In genomic region chr14:71001742-71002141, GRCh38 we compare ENCODE assay signal across 23 cellular contexts.
DNase-seq lines count a peak whose midpoint lies in the region; ATAC-seq, FAIRE-seq and TF ChIP-seq lines count a peak whose summit lies in the region.
"Had no signal": no experiment of that assay in that cellular context is flagged by ENCODE, and none has a peak within 500 bp of the region (broad histone marks: within the 10 kb centered on the region; RNA-seq: fewer than 3 reads in every experiment).

No MANE protein-coding gene starts in this region.

- peak overlapping the region; percentile 26 to 69 for H3K27ac Mint-ChIP-seq in effector memory CD8-positive, alpha-beta T cell
- H3K27ac Mint-ChIP-seq: stimulated activated naive B cell treated with anti-CD40 and anti-IgM and Interleukin-4, amounts not matched to agents 10 μg/mL and 1 μg/mL and 100 μg/mL, for 72 hours had no signal

- no peaks in the 10 kb centered on the region for H3K27me3 ChIP-seq in left ventricle myocardium inferior (ENCODE audit: low read depth)

- peaks cover 22% of the 10 kb centered on the region for H3K36me3 ChIP-seq in left ventricle myocardium inferior
- peaks cover 26% of the 10 kb centered on the region for H3K36me3 ChIP-seq in SK-N-MC (ENCODE audit: insufficient read depth, low read length)
- H3K36me3 ChIP-seq: prostate gland had no signal

- no peaks in the 10 kb centered on the region for H3K9me3 Mint-ChIP-seq in effector memory CD8-positive, alpha-beta T cell
- H3K9me3 Mint-ChIP-seq: CD8-positive, alpha-beta T cell; HFFc6; stimulated activated naive B cell treated with anti-CD40 and anti-IgM and Interleukin-4, amounts not matched to agents 10 μg/mL and 1 μg/mL and 100 μg/mL, for 72 hours had no signal

- no peak for TF ChIP-seq CTCF in left ventricle myocardium inferior (IDR thresholded peaks at IDR 0.05; ENCODE audit: borderline replicate concordance)

- H3K36me3 Mint-ChIP-seq in effector memory CD8-positive, alpha-beta T cell (ENCODE audit: insufficient read depth), result peaks cover 21% of the 10 kb centered on the region

- FAIRE-seq in urothelium cell line (lab: Jason Lieb, UNC), result peak; percentile 74
- FAIRE-seq: endometrium had no signal

- peaks cover 40 to 58% of the 10 kb centered on the region in 2 donors for H3K4me1 Mint-ChIP-seq in effector memory CD8-positive, alpha-beta T cell (ENCODE audit: low read depth in 2 of 2)
- H3K4me1 Mint-ChIP-seq: stimulated activated naive B cell treated with anti-CD40 and anti-IgM and Interleukin-4, amounts not matched to agents 10 μg/mL and 1 μg/mL and 100 μg/mL, for 72 hours had no signal

- DNase-seq in left ventricle myocardium inferior (no peak), left cardiac atrium (no peak), SK-N-MC (ENCODE audit: low read depth, low spot score) (no peak), urothelium cell line (ENCODE audit: low spot score) (no peak), head of caudate nucleus (no peak), NCI-H345 treated with DMSO at 0.1 percent for 48 hours (lab: John Stamatoyannopoulos, UW; ENCODE audit: unreplicated experiment) (no peak)
- DNase-seq in effector memory CD8-positive, alpha-beta T cell, result no peak
- DNase-seq: activated CD4-positive, alpha-beta T cell treated with anti-CD3 and anti-CD28 coated beads for 1 hour; activated CD8-positive, alpha-beta memory T cell treated with anti-CD3 and anti-CD28 coated beads, Interleukin-2, amount 10 ng/mL, durations not matched to agents 7 days and 5 days; activated effector memory CD4-positive, alpha-beta T cell treated with Interleukin-2 at 50 U/mL for 16 hours; amniotic stem cell; CD8-positive, alpha-beta T cell; glutamatergic neuron; HFFc6; NCI-H1694; NCI-H2171 treated with DMSO at 0.1 percent for 48 hours; RPMI8226; stimulated activated naive B cell treated with anti-CD40 and anti-IgM and Interleukin-4, amounts not matched to agents 10 μg/mL and 1 μg/mL and 100 μg/mL, for 72 hours had no signal

- H3K4me3 ChIP-seq in left ventricle myocardium inferior (peak overlapping the region; percentile 20), SK-N-MC (no peak overlapping the region)
- H3K4me3 ChIP-seq: prostate gland, skin epidermis had no signal

- H3K9ac ChIP-seq in SK-N-MC (ENCODE audit: insufficient read length), result no peak overlapping the region
- H3K9ac ChIP-seq: KMS-11 had no signal

- no peaks in the 10 kb centered on the region for H3K27me3 Mint-ChIP-seq in effector memory CD8-positive, alpha-beta T cell
- H3K27me3 Mint-ChIP-seq: activated CD8-positive, alpha-beta memory T cell treated with anti-CD3 and anti-CD28 coated beads, Interleukin-2, amount 10 ng/mL, durations not matched to agents 7 days and 5 days; stimulated activated naive B cell treated with anti-CD40 and anti-IgM and Interleukin-4, amounts not matched to agents 10 μg/mL and 1 μg/mL and 100 μg/mL, for 72 hours had no signal

- H3K4me1 ChIP-seq in left ventricle myocardium inferior, result peaks cover 28% of the 10 kb centered on the region
- H3K4me1 ChIP-seq: prostate gland had no signal

- H3K4me3 Mint-ChIP-seq in effector memory CD8-positive, alpha-beta T cell, result no peak overlapping the region
- H3K4me3 Mint-ChIP-seq: activated CD8-positive, alpha-beta memory T cell treated with anti-CD3 and anti-CD28 coated beads, Interleukin-2, amount 10 ng/mL, durations not matched to agents 7 days and 5 days; CD8-positive, alpha-beta T cell; HFFc6; stimulated activated naive B cell treated with anti-CD40 and anti-IgM and Interleukin-4, amounts not matched to agents 10 μg/mL and 1 μg/mL and 100 μg/mL, for 72 hours had no signal

- ATAC-seq in left cardiac atrium, result no peak
- no peak for ATAC-seq in effector memory CD8-positive, alpha-beta T cell (replicated peaks)
- ATAC-seq: activated CD8-positive, alpha-beta memory T cell treated with anti-CD3 and anti-CD28 coated beads, Interleukin-2, amount 10 ng/mL, durations not matched to agents 7 days and 5 days; CD8-positive, alpha-beta T cell; left lobe of liver; stimulated activated naive B cell treated with anti-CD40 and anti-IgM and Interleukin-4, amounts not matched to agents 10 μg/mL and 1 μg/mL and 100 μg/mL, for 72 hours had no signal

- intact Hi-C loops in left ventricle myocardium inferior (cut with micrococcal nuclease) (no loop called here), left cardiac atrium (cut with DNase I) (no loop called here), head of caudate nucleus (cut with DNase I) (no loop called here)

- no peaks in the 10 kb centered on the region for H3K9me3 ChIP-seq in left ventricle myocardium inferior (replicated peaks)
- H3K9me3 ChIP-seq in SK-N-MC (ENCODE audit: low read depth, low read length), result no peaks in the 10 kb centered on the region
- H3K9me3 ChIP-seq: prostate gland had no signal

- peak overlapping the region; percentile 2 for H3K27ac ChIP-seq in left ventricle myocardium inferior (replicated peaks)
- peak overlapping the region; percentile 19; the same call in 1 of the 2 replicates for H3K27ac ChIP-seq in SK-N-MC
- H3K27ac ChIP-seq: KMS-11, prostate gland had no signal
